Comparison of ENCODE assay signal across 10 cellular contexts in genomic region chr2:174635015-174635593, GRCh38. TPM values are rescaled to one million over a fixed set of nuclear protein-coding genes. Genes with fewer than 3 reads are reported as not detected.
A peak's percentile ranks its signal among the peaks of the same experiment; 100 is the strongest.
DNase-seq lines count a peak whose midpoint lies in the region; ATAC-seq and TF ChIP-seq lines count a peak whose summit lies in the region.
"Had no signal": no experiment of that assay in that cellular context is flagged by ENCODE, and none has a peak within 500 bp of the region (broad histone marks: within the 10 kb centered on the region; RNA-seq: fewer than 3 reads in every experiment).

No MANE protein-coding gene starts in this region.

- intact Hi-C loops in activated CD8-positive, alpha-beta T cell treated with anti-CD3 and anti-CD28 coated beads for 36 hours (cut with micrococcal nuclease): loop anchor here (2.0 kb wide), 2 partner anchors 38 to 46 kb away; partner anchors contain the start of gene WIPF1

- peaks cover 69% of the 10 kb centered on the region for H3K4me1 Mint-ChIP-seq in activated CD8-positive, alpha-beta memory T cell treated with anti-CD3 and anti-CD28 coated beads, Interleukin-2, amount 10 ng/mL, durations not matched to agents 7 days and 5 days
- H3K4me1 Mint-ChIP-seq in activated CD8-positive, alpha-beta T cell treated with anti-CD3 and anti-CD28 coated beads for 36 hours (ENCODE audit: low read depth): peaks cover 59% of the 10 kb centered on the region

- H3K27me3 ChIP-seq in liver (ENCODE audit: control insufficient read depth in 4 of 4, insufficient read depth in 4 of 4, low read length in 3 of 4): no peaks in the 10 kb centered on the region
- no peaks in the 10 kb centered on the region for H3K27me3 ChIP-seq in suprapubic skin

- CTCF ChIA-PET in activated CD8-positive, alpha-beta memory T cell treated with anti-CD3 and anti-CD28 coated beads, Interleukin-2, amount 10 ng/mL, durations not matched to agents 7 days and 5 days (lab: Charles Lee): interaction anchor here (1.8 to 7.2 kb wide), 9 partner anchors 17 to 52 kb away, joined by 5 to 70 read pairs (median 9); partner anchors contain the start of gene WIPF1
- CTCF ChIA-PET in activated CD8-positive, alpha-beta T cell treated with anti-CD3 and anti-CD28 coated beads for 36 hours (lab: Charles Lee): interaction anchor here (1.0 to 5.4 kb wide), 10 partner anchors 16 to 57 kb away, joined by 3 to 101 read pairs (median 10); partner anchors contain the start of gene WIPF1

- peak; percentile 14 for TF ChIP-seq CTCF in activated CD8-positive, alpha-beta T cell treated with anti-CD3 and anti-CD28 coated beads for 36 hours (IDR thresholded peaks at IDR 0.05)
- no peak for TF ChIP-seq CTCF in liver (IDR thresholded peaks at IDR 0.05; ENCODE audit: low read depth, low read length, missing input control)
- no peak for TF ChIP-seq CTCF in suprapubic skin (IDR thresholded peaks at IDR 0.05)

- H3K27ac ChIP-seq in liver (ENCODE audit: low read depth in 1 of 2, low read length in 2 of 2) (peak overlapping the region; percentile 46 to 53), suprapubic skin (peak overlapping the region; percentile 79)

- TF ChIP-seq POLR2A in suprapubic skin (IDR thresholded peaks at IDR 0.05): no peak

- POLR2A ChIA-PET in activated CD8-positive, alpha-beta T cell treated with anti-CD3 and anti-CD28 coated beads for 36 hours (lab: Charles Lee): interaction anchor here (0.7 to 14.4 kb wide), 10 partner anchors 9 to 145 kb away, joined by 3 to 283 read pairs (median 6); partner anchors contain the start of gene WIPF1

- no peaks in the 10 kb centered on the region for H3K4me1 ChIP-seq in liver (ENCODE audit: control insufficient read depth in 4 of 4, insufficient read depth in 4 of 4, low read length in 3 of 4)
- peaks cover 38% of the 10 kb centered on the region for H3K4me1 ChIP-seq in suprapubic skin
- H3K4me1 ChIP-seq: HAP-1 had no signal

- no peaks in the 10 kb centered on the region for H3K36me3 ChIP-seq in liver (ENCODE audit: control insufficient read depth in 4 of 4, insufficient read depth in 3 of 4, low read depth in 1 of 4, low read length in 3 of 4)
- no peaks in the 10 kb centered on the region for H3K36me3 ChIP-seq in suprapubic skin
- H3K36me3 ChIP-seq: HAP-1 had no signal

- no peaks in the 10 kb centered on the region for H3K9me3 Mint-ChIP-seq in activated CD8-positive, alpha-beta memory T cell treated with anti-CD3 and anti-CD28 coated beads, Interleukin-2, amount 10 ng/mL, durations not matched to agents 7 days and 5 days (ENCODE audit: low read depth)
- H3K9me3 Mint-ChIP-seq in activated CD8-positive, alpha-beta T cell treated with anti-CD3 and anti-CD28 coated beads for 36 hours: peaks cover 2% of the 10 kb centered on the region

- no peak for TF ChIP-seq EP300 in suprapubic skin (IDR thresholded peaks at IDR 0.05)

- TF ChIP-seq RAD21 in liver (IDR thresholded peaks at IDR 0.05): no peak

- DNase-seq in activated CD8-positive, alpha-beta memory T cell treated with anti-CD3 and anti-CD28 coated beads, Interleukin-2, amount 10 ng/mL, durations not matched to agents 7 days and 5 days: peak; percentile 54
- no peak for DNase-seq in activated CD8-positive, alpha-beta memory T cell treated with anti-CD3 and anti-CD28 coated beads for 24 hours
- DNase-seq in activated CD8-positive, alpha-beta T cell treated with anti-CD3 and anti-CD28 coated beads for 36 hours: no peak
- DNase-seq in suprapubic skin (ENCODE audit: low spot score in 2 of 2) (no peak), DMS153 treated with DMSO at 0.1 percent for 48 hours (lab: John Stamatoyannopoulos, UW; ENCODE audit: unreplicated experiment) (no peak), DMS53 (lab: John Stamatoyannopoulos, UW) (no peak)
- DNase-seq: SHP77 treated with DMSO at 0.1 percent for 48 hours had no signal

- H3K4me3 Mint-ChIP-seq in activated CD8-positive, alpha-beta memory T cell treated with anti-CD3 and anti-CD28 coated beads, Interleukin-2, amount 10 ng/mL, durations not matched to agents 7 days and 5 days: peak overlapping the region; percentile 99
- H3K4me3 Mint-ChIP-seq in activated CD8-positive, alpha-beta T cell treated with anti-CD3 and anti-CD28 coated beads for 36 hours: peak overlapping the region; percentile 85

- H3K9me3 ChIP-seq in liver (ENCODE audit: control insufficient read depth in 4 of 4, low read length in 3 of 4) (no peaks in the 10 kb centered on the region), suprapubic skin (no peaks in the 10 kb centered on the region)
- H3K9me3 ChIP-seq: HAP-1 had no signal

- H3K4me3 ChIP-seq in liver (ENCODE audit: low read depth in 1 of 3, low read length in 3 of 3): no peak overlapping the region
- H3K4me3 ChIP-seq in suprapubic skin: peak overlapping the region; percentile 41
- H3K4me3 ChIP-seq: HAP-1 had no signal

- peak; percentile 15 for ATAC-seq in activated CD8-positive, alpha-beta memory T cell treated with anti-CD3 and anti-CD28 coated beads, Interleukin-2, amount 10 ng/mL, durations not matched to agents 7 days and 5 days
- peak; percentile 11 for ATAC-seq in activated CD8-positive, alpha-beta T cell treated with anti-CD3 and anti-CD28 coated beads for 36 hours
- ATAC-seq in HG03039 (IDR thresholded peaks at IDR 0.05; ENCODE audit: unreplicated experiment): no peak

- peak overlapping the region; percentile 100 for H3K27ac Mint-ChIP-seq in activated CD8-positive, alpha-beta memory T cell treated with anti-CD3 and anti-CD28 coated beads, Interleukin-2, amount 10 ng/mL, durations not matched to agents 7 days and 5 days
- peak overlapping the region; percentile 99 for H3K27ac Mint-ChIP-seq in activated CD8-positive, alpha-beta T cell treated with anti-CD3 and anti-CD28 coated beads for 36 hours

- 90% methylated on average over 3 of the region's 3 CpGs for whole genome bisulfite sequencing in liver
- 97% methylated on average over 3 of the region's 3 CpGs for WGBS in suprapubic skin

- no peaks in the 10 kb centered on the region for H3K27me3 Mint-ChIP-seq in activated CD8-positive, alpha-beta memory T cell treated with anti-CD3 and anti-CD28 coated beads, Interleukin-2, amount 10 ng/mL, durations not matched to agents 7 days and 5 days
- no peaks in the 10 kb centered on the region for H3K27me3 Mint-ChIP-seq in activated CD8-positive, alpha-beta T cell treated with anti-CD3 and anti-CD28 coated beads for 36 hours

- no peak overlapping the region for H3K9ac ChIP-seq in liver (ENCODE audit: low read depth in 1 of 2, low read length in 2 of 2)

- H3K36me3 Mint-ChIP-seq in activated CD8-positive, alpha-beta memory T cell treated with anti-CD3 and anti-CD28 coated beads, Interleukin-2, amount 10 ng/mL, durations not matched to agents 7 days and 5 days: peaks cover 53% of the 10 kb centered on the region
- peaks cover 39% of the 10 kb centered on the region for H3K36me3 Mint-ChIP-seq in activated CD8-positive, alpha-beta T cell treated with anti-CD3 and anti-CD28 coated beads for 36 hours (ENCODE audit: low read depth)

TF ChIP-seq in liver, 16 proteins besides CTCF, POLR2A, EP300 and RAD21 (continues in another document):
- TF ChIP-seq FOXA2 (IDR thresholded peaks at IDR 0.05) (no peak), EGR1 (IDR thresholded peaks at IDR 0.05; ENCODE audit: low read depth in 2 of 2) (no peak), HNF4G (IDR thresholded peaks at IDR 0.05) (no peak), RXRA (IDR thresholded peaks at IDR 0.05) (no peak), NR2F2 (IDR thresholded peaks at IDR 0.05) (no peak), GABPA (IDR thresholded peaks at IDR 0.05 in 1 of 2, conservative IDR thresholded peaks at IDR 0.05 in 1 of 2) (no peak), REST (IDR thresholded peaks at IDR 0.05) (no peak), JUND (IDR thresholded peaks at IDR 0.05) (no peak), SP1 (IDR thresholded peaks at IDR 0.05) (no peak)
- TF ChIP-seq, protein P1, sequence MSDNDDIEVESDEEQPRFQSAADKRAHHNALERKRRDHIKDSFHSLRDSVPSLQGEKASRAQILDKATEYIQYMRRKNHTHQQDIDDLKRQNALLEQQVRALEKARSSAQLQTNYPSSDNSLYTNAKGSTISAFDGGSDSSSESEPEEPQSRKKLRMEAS (IDR thresholded peaks at IDR 0.05): no peak
- TF ChIP-seq, protein P2, sequence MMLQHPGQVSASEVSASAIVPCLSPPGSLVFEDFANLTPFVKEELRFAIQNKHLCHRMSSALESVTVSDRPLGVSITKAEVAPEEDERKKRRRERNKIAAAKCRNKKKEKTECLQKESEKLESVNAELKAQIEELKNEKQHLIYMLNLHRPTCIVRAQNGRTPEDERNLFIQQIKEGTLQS (IDR thresholded peaks at IDR 0.05): no peak

RNA-seq across cellular contexts. Expression of gene WIPF1, which starts 37.5 kb away (rescaled TPM):
- total RNA-seq in activated CD8-positive, alpha-beta memory T cell treated with anti-CD3 and anti-CD28 coated beads, Interleukin-2, amount 10 ng/mL, durations not matched to agents 7 days and 5 days: 100 to 1,000 TPM; 465 to 588 TPM
- total RNA-seq in activated CD8-positive, alpha-beta T cell treated with anti-CD3 and anti-CD28 coated beads for 36 hours: 100 to 1,000 TPM; 361 to 365 TPM
- total RNA-seq in liver (1 to 10 TPM; 7.3 to 7.7 TPM), suprapubic skin (10 to 100 TPM in 1 of 4 donors, 1 to 10 TPM in 3; 4.8 to 21.8 (median 7.3) TPM)
- 1 to 10 TPM; 4.7 to 5.3 TPM for polyA plus RNA-seq in liver

Comparison
In these comparisons a context has a peak if more than half of its experiments do, and no peak if none do; other contexts are left out.
1. RNA of gene WIPF1, which starts 37.5 kb away (total RNA-seq): 465 to 588 TPM in activated CD8-positive, alpha-beta memory T cell treated with anti-CD3 and anti-CD28 coated beads, Interleukin-2, amount 10 ng/mL, durations not matched to agents 7 days and 5 days and 361 to 365 TPM in activated CD8-positive, alpha-beta T cell treated with anti-CD3 and anti-CD28 coated beads for 36 hours; 4.8 to 21.8 TPM in suprapubic skin and 7.3 to 7.7 TPM in liver; every median in the first group is over 10 times any median in the second.